ENCODE assay signal across 8 cellular contexts in genomic region chr5:72281764-72282499, GRCh38. TPM values are rescaled to one million over a fixed set of nuclear protein-coding genes. Genes with fewer than 3 reads are reported as not detected.
A peak's percentile ranks its signal among the peaks of the same experiment; 100 is the strongest.
DNase-seq lines count a peak whose midpoint lies in the region; ATAC-seq, FAIRE-seq and TF ChIP-seq lines count a peak whose summit lies in the region.

No MANE protein-coding gene starts in this region.

- peak overlapping the region; percentile 11 to 54 (median 48) for H3K4me3 Mint-ChIP-seq in brain

- H4K91ac ChIP-seq in mesenchymal stem cell (ENCODE audit: low read length): no peak overlapping the region

- H2BK15ac ChIP-seq in mesenchymal stem cell (ENCODE audit: low read depth, poor library complexity, severe bottlenecking): no peak overlapping the region

- H3K36me3 Mint-ChIP-seq in brain: peaks cover 32% of the 10 kb centered on the region

- H2AK5ac ChIP-seq in mesenchymal stem cell (ENCODE audit: low read length, severe bottlenecking): no peak overlapping the region

- H3K4me1 ChIP-seq in Karpas-422 (ENCODE audit: low read length): peaks cover 36% of the 10 kb centered on the region
- no peaks in the 10 kb centered on the region for H3K4me1 ChIP-seq in mesenchymal stem cell (ENCODE audit: control insufficient read depth, insufficient read depth, low read depth, low read length)

- H3K27ac Mint-ChIP-seq in brain: peak overlapping the region; percentile 46 to 93 (median 85)

- H2AFZ ChIP-seq in Karpas-422 (ENCODE audit: low read length) (no peak overlapping the region), mesenchymal stem cell (ENCODE audit: low read depth, low read length) (no peak overlapping the region)

- H3K4me2 ChIP-seq in Karpas-422 (ENCODE audit: low read depth, low read length, poor library complexity, severe bottlenecking): no peak overlapping the region
- H3K4me2 ChIP-seq in mesenchymal stem cell (ENCODE audit: low read length, poor library complexity, severe bottlenecking): no peak overlapping the region

- peaks cover 32% of the 10 kb centered on the region for H3K4me1 Mint-ChIP-seq in brain

- 100% methylated on average over 1 of the region's 3 CpGs for WGBS in mesenchymal stem cell

- POLR2A ChIA-PET in AG04450 (lab: Yijun Ruan, JAX): interaction anchor here (0.5 to 1.5 kb wide), 6 partner anchors 33 to 501 kb away, joined by 3 to 7 read pairs (median 4); partner anchors contain the start of genes MRPS27 and PTCD2

- peaks cover 81% of the 10 kb centered on the region for H3K79me2 ChIP-seq in Karpas-422 (ENCODE audit: low read length)

- no peak for TF ChIP-seq POLR2A in GM12891 (IDR thresholded peaks at IDR 0.05; ENCODE audit: low read depth, low read length)

- no peak overlapping the region for H3K4ac ChIP-seq in mesenchymal stem cell (ENCODE audit: low read depth in 1 of 2, low read length in 2 of 2)

- no peak for FAIRE-seq in GM12891 (lab: Jason Lieb, UNC)

- no peak overlapping the region for H3K23ac ChIP-seq in mesenchymal stem cell (ENCODE audit: low read length in 2 of 2)

- H2BK12ac ChIP-seq in mesenchymal stem cell (ENCODE audit: low read length in 2 of 2): peak overlapping the region in 1 of 2 experiments; percentile 25

- H3K27ac ChIP-seq in AG04450 (ENCODE audit: low read depth, low read length) (no peak overlapping the region), Karpas-422 (ENCODE audit: low read length) (peak overlapping the region; percentile 47), mesenchymal stem cell (ENCODE audit: low read length, poor library complexity, severe bottlenecking) (no peak overlapping the region)

- no peaks in the 10 kb centered on the region for H3K9me2 ChIP-seq in Karpas-422 (replicated peaks; ENCODE audit: insufficient read depth, low read length)

- TF ChIP-seq CTCF in AG04450 (IDR thresholded peaks at IDR 0.05; ENCODE audit: low read depth, low read length) (no peak), brain (conservative IDR thresholded peaks at IDR 0.05) (no peak)

- ATAC-seq in GM18867 (IDR thresholded peaks at IDR 0.05; ENCODE audit: unreplicated experiment): no peak

- H3K27me3 Mint-ChIP-seq in brain: no peaks in the 10 kb centered on the region

- H3K9me3 ChIP-seq in AG04450 (ENCODE audit: control insufficient read depth, insufficient read depth, low read length): no peaks in the 10 kb centered on the region
- H3K9me3 ChIP-seq in Karpas-422 (ENCODE audit: low read length): no peaks in the 10 kb centered on the region
- H3K9me3 ChIP-seq in mesenchymal stem cell (ENCODE audit: control insufficient read depth, low read length): no peaks in the 10 kb centered on the region

- H3K14ac ChIP-seq in mesenchymal stem cell (ENCODE audit: low read length in 2 of 2): no peak overlapping the region

- DNase-seq in AG04450 (ENCODE audit: low read depth, low spot score) (peak; percentile 74), Karpas-422 (no peak), mesenchymal stem cell (peak; percentile 88), GM12891 (ENCODE audit: insufficient read length, low spot score) (no peak), glomerular visceral epithelial cell (ENCODE audit: extremely low spot score) (no peak)
- no peak for DNase-seq in activated CD4-positive, alpha-beta T cell treated with anti-CD3 and anti-CD28 coated beads for 4 hours

- peaks cover 5 to 15% (median 11%) of the 10 kb centered on the region in 5 experiments for H3K9me3 Mint-ChIP-seq in brain

- CTCF ChIA-PET in AG04450 (lab: Charles Lee): interaction anchor here (0.7 to 1.3 kb wide), 5 partner anchors 12 to 37 kb away, joined by 3 to 4 read pairs (median 4); no protein-coding TSS in a partner anchor

- H4K20me1 ChIP-seq in Karpas-422 (ENCODE audit: insufficient read depth, low read depth, low read length): no peaks in the 10 kb centered on the region

- no peak overlapping the region for H2BK120ac ChIP-seq in mesenchymal stem cell (ENCODE audit: low read depth, low read length)

- no peak overlapping the region for H3K18ac ChIP-seq in mesenchymal stem cell (ENCODE audit: low read depth in 1 of 2, low read length in 2 of 2)

- H4K8ac ChIP-seq in mesenchymal stem cell (ENCODE audit: low read length): no peak overlapping the region

- H3K27me3 ChIP-seq in AG04450 (ENCODE audit: control insufficient read depth, insufficient read depth, low read length): no peaks in the 10 kb centered on the region
- no peaks in the 10 kb centered on the region for H3K27me3 ChIP-seq in Karpas-422 (ENCODE audit: low read length)
- H3K27me3 ChIP-seq in mesenchymal stem cell (ENCODE audit: control insufficient read depth in 1 of 2, insufficient read depth in 1 of 2, low read length in 2 of 2): no peaks in the 10 kb centered on the region

- H3K79me1 ChIP-seq in mesenchymal stem cell (replicated peaks; ENCODE audit: low read length, poor library complexity, severe bottlenecking): peaks cover 10% of the 10 kb centered on the region

- no peak overlapping the region for H2BK5ac ChIP-seq in mesenchymal stem cell (ENCODE audit: low read depth, low read length, poor library complexity, severe bottlenecking)

- H3K9ac ChIP-seq in Karpas-422 (ENCODE audit: low read length): no peak overlapping the region
- peak overlapping the region; percentile 74 for H3K9ac ChIP-seq in mesenchymal stem cell (ENCODE audit: low read length)

- no peak overlapping the region for H3K4me3 ChIP-seq in AG04450 (ENCODE audit: low read depth, low read length)
- H3K4me3 ChIP-seq in Karpas-422 (ENCODE audit: low read length): no peak overlapping the region
- H3K4me3 ChIP-seq in mesenchymal stem cell (ENCODE audit: insufficient read depth in 1 of 2, low read depth in 1 of 2, low read length in 2 of 2): no peak overlapping the region

- H3K36me3 ChIP-seq in Karpas-422 (ENCODE audit: insufficient read depth, low read length) (peaks cover 32% of the 10 kb centered on the region), mesenchymal stem cell (ENCODE audit: control insufficient read depth in 1 of 2, insufficient read depth in 2 of 2, low read depth in 1 of 2, low read length in 2 of 2) (peaks cover 0 to 19% of the 10 kb centered on the region in 2 experiments)

TF ChIP-seq in GM12891, 5 proteins besides CTCF, POLR2A, EP300 and RAD21:
- TF ChIP-seq POLR2AphosphoS5 (IDR thresholded peaks at IDR 0.05; ENCODE audit: low read depth, low read length) (no peak), TAF1 (IDR thresholded peaks at IDR 0.05; ENCODE audit: low read depth, low read length) (no peak), PAX5 (IDR thresholded peaks at IDR 0.05; ENCODE audit: insufficient read depth, low read length, severe bottlenecking) (no peak), SPI1 (IDR thresholded peaks at IDR 0.05; ENCODE audit: low read depth, low read length) (no peak), POU2F2 (IDR thresholded peaks at IDR 0.05; ENCODE audit: low read depth, low read length) (no peak)

RNA-seq across cellular contexts. Expression of gene MRPS27, which starts 38.1 kb away (rescaled TPM):
- polyA plus RNA-seq in AG04450 (2011; rRNA removed) (87.5 and 98.3 TPM in 2 replicates), brain (ENCODE audit: insufficient read depth, low read depth, low replicate concordance) (33.5 TPM)
- 91.9 and 105 TPM in 2 replicates for polyA minus RNA-seq in AG04450 (2011; rRNA and poly(A)+ RNA removed)
- total RNA-seq in Karpas-422 (2014; rRNA removed; shearing (Covaris generic); ENCODE audit: low replicate concordance): 87.4 and 120 TPM in 2 replicates
- polyA plus RNA-seq in mesenchymal stem cell (2013, experiment 1 of 2): 34.7 TPM
- 34.6 TPM for polyA plus RNA-seq in mesenchymal stem cell (2013, experiment 2 of 2)
- 41.7 TPM for polyA plus RNA-seq in GM12891 (2012; ENCODE audit: low read depth, missing spikeins)

RNA-seq across cellular contexts. Expression of gene PTCD2, which starts 38.2 kb away (rescaled TPM):
- polyA plus RNA-seq in AG04450 (2011; rRNA removed) (9.8 and 13.9 TPM in 2 replicates), brain (ENCODE audit: insufficient read depth, low read depth, low replicate concordance) (2.1 TPM)
- polyA minus RNA-seq in AG04450 (2011; rRNA and poly(A)+ RNA removed): 9.8 and 11.5 TPM in 2 replicates
- total RNA-seq in Karpas-422 (2014; rRNA removed; shearing (Covaris generic); ENCODE audit: low replicate concordance): 9.2 and 24.9 TPM in 2 replicates
- polyA plus RNA-seq in mesenchymal stem cell (2013, experiment 1 of 2): 5.4 TPM
- 4.9 TPM for polyA plus RNA-seq in mesenchymal stem cell (2013, experiment 2 of 2)
- polyA plus RNA-seq in GM12891 (2012; ENCODE audit: low read depth, missing spikeins): 5.2 TPM

Comparison
In these comparisons a context has a peak if more than half of its experiments do, and no peak if none do; other contexts are left out.
1. DNase-seq: peak in AG04450 (single experiment) and mesenchymal stem cell (single experiment); none in Karpas-422 (single experiment), GM12891 (single experiment), activated CD4-positive, alpha-beta T cell treated with anti-CD3 and anti-CD28 coated beads for 4 hours (0 of 2) and glomerular visceral epithelial cell (single experiment).